ENCODE assay signal across 22 cellular contexts in genomic region chr2:140247451-140248205, GRCh38.
DNase-seq lines count a peak whose midpoint lies in the region; TF ChIP-seq lines count a peak whose summit lies in the region.
"Had no signal": no experiment of that assay in that cellular context is flagged by ENCODE, and none has a peak within 500 bp of the region (broad histone marks: within the 10 kb centered on the region; RNA-seq: fewer than 3 reads in every experiment).

No MANE protein-coding gene starts in this region.

- no peaks in the 10 kb centered on the region for H3K9me3 ChIP-seq in subcutaneous abdominal adipose tissue (ENCODE audit: control insufficient read depth in 5 of 5, low read length in 5 of 5)
- H3K9me3 ChIP-seq: SJSA1 had no signal

- no peak overlapping the region for H3K27ac Mint-ChIP-seq in endothelial cell (ENCODE audit: unreplicated experiment)
- H3K27ac Mint-ChIP-seq: activated B cell treated with CpG ODN at 0.5 μM for 24 hours; activated CD4-positive, alpha-beta memory T cell treated with anti-CD3 and anti-CD28 coated beads, Interleukin-2, amount 10 ng/mL, durations not matched to agents 7 days and 5 days; B cell; stimulated activated memory B cell treated with anti-CD40 and anti-IgM and Interleukin-4, amounts not matched to agents 10 μg/mL and 1 μg/mL and 100 μg/mL, for 72 hours had no signal

- no peaks in the 10 kb centered on the region for H3K9me3 Mint-ChIP-seq in endothelial cell (ENCODE audit: unreplicated experiment)

- no peak overlapping the region for H3K4me3 Mint-ChIP-seq in endothelial cell (ENCODE audit: unreplicated experiment)
- H3K4me3 Mint-ChIP-seq: activated B cell treated with CpG ODN at 0.5 μM for 24 hours; activated CD4-positive, alpha-beta memory T cell treated with anti-CD3 and anti-CD28 coated beads, Interleukin-2, amount 10 ng/mL, durations not matched to agents 7 days and 5 days; B cell; central memory CD8-positive, alpha-beta T cell; stimulated activated memory B cell treated with anti-CD40 and anti-IgM and Interleukin-4, amounts not matched to agents 10 μg/mL and 1 μg/mL and 100 μg/mL, for 72 hours had no signal

- H3K4me1 Mint-ChIP-seq in endothelial cell (ENCODE audit: unreplicated experiment): no peaks in the 10 kb centered on the region
- H3K4me1 Mint-ChIP-seq: activated B cell treated with CpG ODN at 0.5 μM for 24 hours; activated CD4-positive, alpha-beta memory T cell treated with anti-CD3 and anti-CD28 coated beads, Interleukin-2, amount 10 ng/mL, durations not matched to agents 7 days and 5 days; B cell; central memory CD8-positive, alpha-beta T cell; stimulated activated memory B cell treated with anti-CD40 and anti-IgM and Interleukin-4, amounts not matched to agents 10 μg/mL and 1 μg/mL and 100 μg/mL, for 72 hours had no signal

- TF ChIP-seq CTCF in astrocyte of the spinal cord (IDR thresholded peaks at IDR 0.05; ENCODE audit: low read depth, low read length): no peak
- no peak for TF ChIP-seq CTCF in endothelial cell (IDR thresholded peaks at IDR 0.05; ENCODE audit: unreplicated experiment)

- no peaks in the 10 kb centered on the region for H3K27me3 Mint-ChIP-seq in endothelial cell (ENCODE audit: unreplicated experiment)
- H3K27me3 Mint-ChIP-seq: activated B cell treated with CpG ODN at 0.5 μM for 24 hours; activated CD4-positive, alpha-beta memory T cell treated with anti-CD3 and anti-CD28 coated beads, Interleukin-2, amount 10 ng/mL, durations not matched to agents 7 days and 5 days; B cell; central memory CD8-positive, alpha-beta T cell; stimulated activated memory B cell treated with anti-CD40 and anti-IgM and Interleukin-4, amounts not matched to agents 10 μg/mL and 1 μg/mL and 100 μg/mL, for 72 hours had no signal

- H3K9ac ChIP-seq in subcutaneous abdominal adipose tissue (ENCODE audit: low read length in 5 of 5): peak overlapping the region in 1 of 5 donors; percentile 51
- H3K9ac ChIP-seq: KMS-11 had no signal

- no peaks in the 10 kb centered on the region for H3K36me3 Mint-ChIP-seq in endothelial cell (ENCODE audit: low read depth, unreplicated experiment)
- H3K36me3 Mint-ChIP-seq: stimulated activated memory B cell treated with anti-CD40 and anti-IgM and Interleukin-4, amounts not matched to agents 10 μg/mL and 1 μg/mL and 100 μg/mL, for 72 hours had no signal

- no peak overlapping the region for H3K4me3 ChIP-seq in astrocyte of the spinal cord (ENCODE audit: low read depth, low read length)
- H3K4me3 ChIP-seq in subcutaneous abdominal adipose tissue (ENCODE audit: low read depth in 1 of 5, low read length in 5 of 5): peak overlapping the region in 1 of 5 donors; percentile 48
- H3K4me3 ChIP-seq: hepatocyte, PC-9, SJSA1 had no signal

- H3K27ac ChIP-seq in subcutaneous abdominal adipose tissue (ENCODE audit: low read depth, low read length): peak overlapping the region; percentile 56
- H3K27ac ChIP-seq: hepatocyte, KMS-11, PC-9, SJSA1 had no signal

- no peaks in the 10 kb centered on the region for H3K27me3 ChIP-seq in subcutaneous abdominal adipose tissue (ENCODE audit: control insufficient read depth in 5 of 5, insufficient read depth in 4 of 5, low read length in 5 of 5)
- H3K27me3 ChIP-seq: hepatocyte, SJSA1 had no signal

- H3K4me1 ChIP-seq in subcutaneous abdominal adipose tissue (ENCODE audit: control insufficient read depth in 5 of 5, insufficient read depth in 5 of 5, low read length in 5 of 5): peaks cover 0 to 34% (median 16%) of the 10 kb centered on the region in 5 donors
- H3K4me1 ChIP-seq: SJSA1 had no signal

- no peaks in the 10 kb centered on the region for H3K36me3 ChIP-seq in subcutaneous abdominal adipose tissue (ENCODE audit: control insufficient read depth in 5 of 5, insufficient read depth in 5 of 5, low read length in 5 of 5)
- H3K36me3 ChIP-seq: SJSA1 had no signal

- in situ Hi-C loops in G401 (cut with HindIII; ENCODE audit: low sequenced_read_pairs): no loop called here
- in situ Hi-C loops in astrocyte of the spinal cord (cut with HindIII; ENCODE audit: low sequenced_read_pairs): no loop called here

- DNase-seq in G401 (ENCODE audit: low spot score) (peak; percentile 13), astrocyte of the spinal cord (ENCODE audit: low read depth, low spot score) (peak; percentile 7), foreskin melanocyte (peak; percentile 2), endothelial cell (ENCODE audit: low spot score) (no peak), activated gamma-delta T cell (lab: John Stamatoyannopoulos, UW) (no peak), ecto neural progenitor cell (ENCODE audit: low spot score) (no peak)
- DNase-seq: activated B cell treated with CpG ODN at 0.5 μM for 24 hours; activated CD4-positive, alpha-beta memory T cell treated with anti-CD3 and anti-CD28 coated beads, Interleukin-2, amount 10 ng/mL, durations not matched to agents 7 days and 5 days; amniotic stem cell; DMS79 treated with DMSO at 0.1 percent for 48 hours; effector CD4-positive, alpha-beta T cell; H7; NCI-H1694; nucleus accumbens; PC-9 had no signal

Comparison
In these comparisons a context has a peak if more than half of its experiments do, and no peak if none do; other contexts are left out.
1. DNase-seq: peak in G401 (single experiment), astrocyte of the spinal cord (single experiment) and foreskin melanocyte (single experiment); none in endothelial cell (single experiment), activated gamma-delta T cell (single experiment) and ecto neural progenitor cell (single experiment).